19 cellular contexts compared by ENCODE assay signal in genomic region chr19:8302734-8303133, GRCh38. TPM values are rescaled to one million over a fixed set of nuclear protein-coding genes. Genes with fewer than 3 reads are reported as not detected.
DNase-seq lines count a peak whose midpoint lies in the region; ATAC-seq, FAIRE-seq and TF ChIP-seq lines count a peak whose summit lies in the region.
"Had no signal": no experiment of that assay in that cellular context is flagged by ENCODE, and none has a peak within 500 bp of the region (broad histone marks: within the 10 kb centered on the region; RNA-seq: fewer than 3 reads in every experiment).

No MANE protein-coding gene starts in this region.

- H3K4me3 ChIP-seq in NB4 (ENCODE audit: low read depth, low read length) (no peak overlapping the region), spleen (no peak overlapping the region), H7 (ENCODE audit: insufficient read depth, low read depth, low read length) (no peak overlapping the region)
- H3K4me3 ChIP-seq: A549, cardiac muscle cell, left lung, pancreas, SK-N-MC had no signal

- WGBS in spleen, 5 donors: 74 to 86% (median 81%) methylated on average over 7 of the region's 7 CpGs

- H3K27ac Mint-ChIP-seq in activated CD4-positive, alpha-beta memory T cell treated with anti-CD3 and anti-CD28 coated beads, Interleukin-2, amount 10 ng/mL, durations not matched to agents 7 days and 5 days: no peak overlapping the region
- no peak overlapping the region for H3K27ac Mint-ChIP-seq in activated CD4-positive, alpha-beta memory T cell treated with anti-CD3 and anti-CD28 coated beads for 36 hours
- H3K27ac Mint-ChIP-seq: activated T-cell treated with anti-CD3 and anti-CD28 coated beads, Interleukin-2, amount 50 U/mL, for 72 hours had no signal

- peak overlapping the region in 1 of 8 donors; percentile 13 for H3K27ac ChIP-seq in spleen
- H3K27ac ChIP-seq: A549, cardiac muscle cell, left lung, pancreas, SK-N-MC had no signal

- no peaks in the 10 kb centered on the region for H3K9me3 ChIP-seq in spleen
- H3K9me3 ChIP-seq: A549, left lung, pancreas had no signal

- H3K27me3 Mint-ChIP-seq in activated CD4-positive, alpha-beta memory T cell treated with anti-CD3 and anti-CD28 coated beads, Interleukin-2, amount 10 ng/mL, durations not matched to agents 7 days and 5 days: no peaks in the 10 kb centered on the region
- no peaks in the 10 kb centered on the region for H3K27me3 Mint-ChIP-seq in activated CD4-positive, alpha-beta memory T cell treated with anti-CD3 and anti-CD28 coated beads for 36 hours

- ATAC-seq in Right ventricle myocardium superior (ENCODE audit: poor library complexity): peak; percentile 11
- no peak for ATAC-seq in left lobe of liver
- ATAC-seq: A549 had no signal

- H3K4me1 ChIP-seq in spleen: peaks cover 8 to 50% (median 28%) of the 10 kb centered on the region in 6 donors
- H3K4me1 ChIP-seq: pancreas had no signal

- H3K4me3 Mint-ChIP-seq in activated CD4-positive, alpha-beta memory T cell treated with anti-CD3 and anti-CD28 coated beads, Interleukin-2, amount 10 ng/mL, durations not matched to agents 7 days and 5 days: no peak overlapping the region
- no peak overlapping the region for H3K4me3 Mint-ChIP-seq in activated CD4-positive, alpha-beta memory T cell treated with anti-CD3 and anti-CD28 coated beads for 36 hours
- H3K4me3 Mint-ChIP-seq: activated T-cell treated with anti-CD3 and anti-CD28 coated beads, Interleukin-2, amount 50 U/mL, for 72 hours had no signal

- CTCF ChIA-PET in activated CD4-positive, alpha-beta memory T cell treated with anti-CD3 and anti-CD28 coated beads, Interleukin-2, amount 10 ng/mL, durations not matched to agents 7 days and 5 days (lab: Charles Lee): no interaction called here
- CTCF ChIA-PET in activated CD4-positive, alpha-beta memory T cell treated with anti-CD3 and anti-CD28 coated beads for 36 hours (lab: Charles Lee): interaction anchor here (0.6 to 0.7 kb wide), 2 partner anchors 104 to 144 kb away, joined by 3 read pairs; no protein-coding TSS in a partner anchor

- DNase-seq in activated CD4-positive, alpha-beta memory T cell treated with anti-CD3 and anti-CD28 coated beads, Interleukin-2, amount 10 ng/mL, durations not matched to agents 7 days and 5 days: peak; percentile 8
- no peak for DNase-seq in activated CD4-positive, alpha-beta memory T cell treated with anti-CD3 and anti-CD28 coated beads for 36 hours
- DNase-seq in NB4 (ENCODE audit: low read depth) (peak; percentile 27), Right ventricle myocardium superior (no peak), spleen (peak; percentile 38), left lobe of liver (ENCODE audit: low spot score) (no peak), D721Med (ENCODE audit: insufficient read length, low spot score) (no peak), H7 (no peak)
- DNase-seq: activated CD4-positive, alpha-beta T cell treated with anti-CD3 and anti-CD28 coated beads for 4 hours; DMS53; NCI-H1436; stimulated activated CD4-positive, alpha-beta T cell treated with anti-CD3 and anti-CD28 coated beads, Interleukin-2, amount 100 ng/mL, for 48 hours had no signal

- H3K4me1 Mint-ChIP-seq in activated CD4-positive, alpha-beta memory T cell treated with anti-CD3 and anti-CD28 coated beads, Interleukin-2, amount 10 ng/mL, durations not matched to agents 7 days and 5 days: peaks cover 23% of the 10 kb centered on the region
- peaks cover 19% of the 10 kb centered on the region for H3K4me1 Mint-ChIP-seq in activated CD4-positive, alpha-beta memory T cell treated with anti-CD3 and anti-CD28 coated beads for 36 hours (ENCODE audit: low read depth)

- no peak for FAIRE-seq in D721Med (lab: Jason Lieb, UNC)
- FAIRE-seq: A549, pancreas had no signal

- no peaks in the 10 kb centered on the region for H3K9me3 Mint-ChIP-seq in activated CD4-positive, alpha-beta memory T cell treated with anti-CD3 and anti-CD28 coated beads, Interleukin-2, amount 10 ng/mL, durations not matched to agents 7 days and 5 days
- H3K9me3 Mint-ChIP-seq in activated CD4-positive, alpha-beta memory T cell treated with anti-CD3 and anti-CD28 coated beads for 36 hours: no peaks in the 10 kb centered on the region
- H3K9me3 Mint-ChIP-seq: activated T-cell treated with anti-CD3 and anti-CD28 coated beads, Interleukin-2, amount 50 U/mL, for 72 hours had no signal

- H3K27me3 ChIP-seq in spleen (replicated peaks in 1 of 7) (no peaks in the 10 kb centered on the region), H7 (ENCODE audit: control insufficient read depth, insufficient read depth, low read length) (no peaks in the 10 kb centered on the region)
- H3K27me3 ChIP-seq: cardiac muscle cell, pancreas had no signal

- no peak for TF ChIP-seq POLR2A in NB4 (IDR thresholded peaks at IDR 0.05; ENCODE audit: extremely low read depth, insufficient read length)
- TF ChIP-seq POLR2A in spleen (IDR thresholded peaks at IDR 0.05): no peak

- intact Hi-C loops in activated CD4-positive, alpha-beta memory T cell treated with anti-CD3 and anti-CD28 coated beads for 36 hours (cut with micrococcal nuclease): no loop called here
- intact Hi-C loops in Right ventricle myocardium superior (cut with DNase I): no loop called here
- intact Hi-C loops in spleen (cut with DNase I; ENCODE audit: low total_unique reads): no loop called here

- POLR2A ChIA-PET in activated CD4-positive, alpha-beta memory T cell treated with anti-CD3 and anti-CD28 coated beads, Interleukin-2, amount 10 ng/mL, durations not matched to agents 7 days and 5 days (lab: Charles Lee): interaction anchor here (0.7 kb wide), 1 partner anchor 1077 kb away, joined by 3 read pairs; no protein-coding TSS in a partner anchor
- POLR2A ChIA-PET in activated CD4-positive, alpha-beta memory T cell treated with anti-CD3 and anti-CD28 coated beads for 36 hours (lab: Charles Lee): no interaction called here

- TF ChIP-seq CTCF in NB4 (IDR thresholded peaks at IDR 0.05; ENCODE audit: low read depth, low read length) (no peak), spleen (IDR thresholded peaks at IDR 0.05 in 8 of 11, conservative IDR thresholded peaks at IDR 0.05 in 3 of 11) (no peak), D721Med (IDR thresholded peaks at IDR 0.05; ENCODE audit: insufficient read depth, missing control alignments) (no peak)

- H3K36me3 ChIP-seq in spleen (peaks cover 0 to 36% (median 11%) of the 10 kb centered on the region in 6 donors), H7 (replicated peaks; ENCODE audit: control insufficient read depth, insufficient read depth, low read length) (peaks cover 4% of the 10 kb centered on the region; the same call in 1 of the 2 replicates)
- H3K36me3 ChIP-seq: cardiac muscle cell, pancreas had no signal

- peaks cover 14% of the 10 kb centered on the region for H3K36me3 Mint-ChIP-seq in activated CD4-positive, alpha-beta memory T cell treated with anti-CD3 and anti-CD28 coated beads, Interleukin-2, amount 10 ng/mL, durations not matched to agents 7 days and 5 days (ENCODE audit: low read depth)
- H3K36me3 Mint-ChIP-seq in activated CD4-positive, alpha-beta memory T cell treated with anti-CD3 and anti-CD28 coated beads for 36 hours: peaks cover 5% of the 10 kb centered on the region

RNA-seq across cellular contexts. Expression of gene CD320, which starts 5.4 kb away (rescaled TPM):
- 10 to 100 TPM; 37.7 to 40.4 TPM for total RNA-seq in activated CD4-positive, alpha-beta memory T cell treated with anti-CD3 and anti-CD28 coated beads, Interleukin-2, amount 10 ng/mL, durations not matched to agents 7 days and 5 days
- total RNA-seq in activated CD4-positive, alpha-beta memory T cell treated with anti-CD3 and anti-CD28 coated beads for 36 hours: 10 to 100 TPM; 44.9 to 45.4 TPM
- 34.5 TPM for total RNA-seq in Right ventricle myocardium superior
- total RNA-seq in spleen: 100 to 1,000 TPM in 1 of 7 donors, 10 to 100 TPM in 6; 35.8 to 131 (median 73.3) TPM
- 10 to 100 TPM; 26.6 to 34.3 (median 28.1) TPM for polyA plus RNA-seq in spleen
- 16.3 TPM for total RNA-seq in left lobe of liver
- 127 and 159 TPM in 2 replicates for total RNA-seq in H7 (2014; rRNA removed; shearing (Covaris generic))

RNA-seq across cellular contexts. Expression of gene NDUFA7, which starts 18.4 kb away (rescaled TPM):
- 10 to 100 TPM; 67.1 to 67.3 TPM for total RNA-seq in activated CD4-positive, alpha-beta memory T cell treated with anti-CD3 and anti-CD28 coated beads, Interleukin-2, amount 10 ng/mL, durations not matched to agents 7 days and 5 days
- total RNA-seq in activated CD4-positive, alpha-beta memory T cell treated with anti-CD3 and anti-CD28 coated beads for 36 hours: 10 to 100 TPM; 84.2 to 85.1 TPM
- 127 TPM for total RNA-seq in Right ventricle myocardium superior
- 10 to 100 TPM; 14.6 to 43.2 (median 28.0) TPM for total RNA-seq in spleen
- polyA plus RNA-seq in spleen: 100 to 1,000 TPM in 1 of 3 donors, 10 to 100 TPM in 2; 95.1 to 131 (median 99.6) TPM
- 28.5 TPM for total RNA-seq in left lobe of liver
- 103 and 117 TPM in 2 replicates for total RNA-seq in H7 (2014; rRNA removed; shearing (Covaris generic))

RNA-seq across cellular contexts. Expression of gene RPS28, which starts 18.6 kb away (rescaled TPM):
- 1,000 to 10,000 TPM; 1,605 to 1,659 TPM for total RNA-seq in activated CD4-positive, alpha-beta memory T cell treated with anti-CD3 and anti-CD28 coated beads, Interleukin-2, amount 10 ng/mL, durations not matched to agents 7 days and 5 days
- total RNA-seq in activated CD4-positive, alpha-beta memory T cell treated with anti-CD3 and anti-CD28 coated beads for 36 hours: 1,000 to 10,000 TPM; 2,068 to 2,091 TPM
- 1,119 TPM for total RNA-seq in Right ventricle myocardium superior
- 1,000 to 10,000 TPM in 4 of 7 donors, 100 to 1,000 TPM in 3; 356 to 1,972 (median 1,411) TPM for total RNA-seq in spleen
- polyA plus RNA-seq in spleen: 1,000 to 10,000 TPM; 1,207 to 2,442 (median 2,131) TPM
- total RNA-seq in left lobe of liver: 653 TPM
- total RNA-seq in H7 (2014; rRNA removed; shearing (Covaris generic)): 512 and 545 TPM in 2 replicates

RNA-seq across cellular contexts. Expression of gene KANK3, which starts 40.3 kb away (rescaled TPM):
- total RNA-seq in activated CD4-positive, alpha-beta memory T cell treated with anti-CD3 and anti-CD28 coated beads, Interleukin-2, amount 10 ng/mL, durations not matched to agents 7 days and 5 days: 1 to 10 TPM; 7.4 to 8.7 TPM
- total RNA-seq in activated CD4-positive, alpha-beta memory T cell treated with anti-CD3 and anti-CD28 coated beads for 36 hours: 1 to 10 TPM; 2.3 to 2.9 TPM
- total RNA-seq in Right ventricle myocardium superior (21.8 TPM), spleen (10 to 100 TPM; 42.2 to 84.6 (median 54.6) TPM), left lobe of liver (7.2 TPM)
- 10 to 100 TPM; 14.0 to 66.7 (median 50.3) TPM for polyA plus RNA-seq in spleen
- 1.2 and 7.3 TPM in 2 replicates for total RNA-seq in H7 (2014; rRNA removed; shearing (Covaris generic))
- total RNA-seq: HT1080 had no signal

Comparison
In these comparisons a context has a peak if more than half of its experiments do, and no peak if none do; other contexts are left out.
1. DNase-seq: peak in activated CD4-positive, alpha-beta memory T cell treated with anti-CD3 and anti-CD28 coated beads, Interleukin-2, amount 10 ng/mL, durations not matched to agents 7 days and 5 days (single experiment), NB4 (single experiment) and spleen (single experiment); none in activated CD4-positive, alpha-beta memory T cell treated with anti-CD3 and anti-CD28 coated beads for 36 hours (single experiment), Right ventricle myocardium superior (single experiment), left lobe of liver (single experiment), D721Med (single experiment) and H7 (single experiment).